In genomic region chr10:127296696-127297095, GRCh38 we compare ENCODE assay signal across 17 cellular contexts.
DNase-seq lines count a peak whose midpoint lies in the region; ATAC-seq and TF ChIP-seq lines count a peak whose summit lies in the region.
"Had no signal": no experiment of that assay in that cellular context is flagged by ENCODE, and none has a peak within 500 bp of the region (broad histone marks: within the 10 kb centered on the region; RNA-seq: fewer than 3 reads in every experiment).

No MANE protein-coding gene starts in this region.

- no peak overlapping the region for H3K4me3 Mint-ChIP-seq in activated CD4-positive, alpha-beta T cell treated with anti-CD3 and anti-CD28 coated beads, Interleukin-2, amount 10 ng/mL, durations not matched to agents 7 days and 5 days
- H3K4me3 Mint-ChIP-seq: CD14-positive monocyte had no signal

- CTCF ChIA-PET in activated CD4-positive, alpha-beta T cell treated with anti-CD3 and anti-CD28 coated beads, Interleukin-2, amount 10 ng/mL, durations not matched to agents 7 days and 5 days (lab: Charles Lee), result interaction anchor here (0.9 to 1.2 kb wide), 2 partner anchors 23 to 43 kb away, joined by 3 read pairs; no protein-coding TSS in a partner anchor

- TF ChIP-seq CTCF in stomach (IDR thresholded peaks at IDR 0.05), result no peak

- no peak for DNase-seq in activated CD4-positive, alpha-beta T cell treated with anti-CD3 and anti-CD28 coated beads, Interleukin-2, amount 10 ng/mL, durations not matched to agents 7 days and 5 days
- DNase-seq in activated CD4-positive, alpha-beta T cell treated with anti-CD3 and anti-CD28 coated beads for 1 hour, result no peak
- peak; percentile 35 for DNase-seq in NCI-H345 treated with DMSO at 0.1 percent for 48 hours (lab: John Stamatoyannopoulos, UW; ENCODE audit: unreplicated experiment)
- peak; percentile 37 for DNase-seq in islet precursor cell
- DNase-seq in stomach, result peak; percentile 8
- DNase-seq in AG20443 (ENCODE audit: low spot score), result no peak
- DNase-seq: CD4-positive, alpha-beta memory T cell; DMS153; DMS79; GDM1 had no signal

- H3K9me3 Mint-ChIP-seq in activated CD4-positive, alpha-beta T cell treated with anti-CD3 and anti-CD28 coated beads, Interleukin-2, amount 10 ng/mL, durations not matched to agents 7 days and 5 days, result peaks cover 3% of the 10 kb centered on the region
- H3K9me3 Mint-ChIP-seq: CD14-positive monocyte had no signal

- H3K4me1 Mint-ChIP-seq in activated CD4-positive, alpha-beta T cell treated with anti-CD3 and anti-CD28 coated beads, Interleukin-2, amount 10 ng/mL, durations not matched to agents 7 days and 5 days, result peaks cover 38% of the 10 kb centered on the region

- H3K27ac Mint-ChIP-seq in activated CD4-positive, alpha-beta T cell treated with anti-CD3 and anti-CD28 coated beads, Interleukin-2, amount 10 ng/mL, durations not matched to agents 7 days and 5 days, result peak overlapping the region; percentile 0

- H3K4me3 ChIP-seq in stomach, result no peak overlapping the region
- H3K4me3 ChIP-seq: A549, BLaER1 had no signal

- intact Hi-C loops in stomach (cut with DNase I; ENCODE audit: low total_unique reads), result no loop called here

- H3K36me3 ChIP-seq in stomach, result no peaks in the 10 kb centered on the region
- H3K36me3 ChIP-seq: BLaER1 had no signal

- H3K9me3 ChIP-seq in stomach, result no peaks in the 10 kb centered on the region
- H3K9me3 ChIP-seq: A549, BLaER1 had no signal

- POLR2A ChIA-PET in activated CD4-positive, alpha-beta T cell treated with anti-CD3 and anti-CD28 coated beads, Interleukin-2, amount 10 ng/mL, durations not matched to agents 7 days and 5 days (lab: Charles Lee), result no interaction called here

- WGBS in stomach, 5 donors, result 87 to 100% (median 95%) methylated on average over 6 of the region's 6 CpGs

- ATAC-seq in HG03520 (IDR thresholded peaks at IDR 0.05; ENCODE audit: unreplicated experiment) (no peak), GM18519 (IDR thresholded peaks at IDR 0.05; ENCODE audit: low FRiP score, unreplicated experiment) (no peak)
- ATAC-seq: A549 had no signal

- H3K27me3 ChIP-seq in stomach, result no peaks in the 10 kb centered on the region

- TF ChIP-seq EP300 in stomach (IDR thresholded peaks at IDR 0.05), result no peak

- H3K4me1 ChIP-seq in stomach, result peaks cover 10 to 32% (median 15%) of the 10 kb centered on the region in 4 donors
- H3K4me1 ChIP-seq: A549 had no signal

- no peak overlapping the region for H3K27ac ChIP-seq in stomach
- H3K27ac ChIP-seq: 22Rv1, A549, BLaER1, HL-60 had no signal

- H3K27me3 Mint-ChIP-seq in activated CD4-positive, alpha-beta T cell treated with anti-CD3 and anti-CD28 coated beads, Interleukin-2, amount 10 ng/mL, durations not matched to agents 7 days and 5 days, result peaks cover 46% of the 10 kb centered on the region
- H3K27me3 Mint-ChIP-seq: CD4-positive, alpha-beta memory T cell had no signal

- TF ChIP-seq POLR2A in stomach (IDR thresholded peaks at IDR 0.05), result no peak

- H3K36me3 Mint-ChIP-seq in activated CD4-positive, alpha-beta T cell treated with anti-CD3 and anti-CD28 coated beads, Interleukin-2, amount 10 ng/mL, durations not matched to agents 7 days and 5 days (ENCODE audit: low read depth), result peaks cover 8% of the 10 kb centered on the region
- H3K36me3 Mint-ChIP-seq: CD14-positive monocyte; CD4-positive, alpha-beta memory T cell had no signal

Comparison
In these comparisons a context has a peak if more than half of its experiments do, and no peak if none do; other contexts are left out.
1. DNase-seq: peak in NCI-H345 treated with DMSO at 0.1 percent for 48 hours (single experiment), islet precursor cell (single experiment) and stomach (single experiment); none in activated CD4-positive, alpha-beta T cell treated with anti-CD3 and anti-CD28 coated beads, Interleukin-2, amount 10 ng/mL, durations not matched to agents 7 days and 5 days (single experiment), activated CD4-positive, alpha-beta T cell treated with anti-CD3 and anti-CD28 coated beads for 1 hour (single experiment) and AG20443 (single experiment).